ENCODE assay signal across 8 cellular contexts in genomic region chrX:74382613-74383012, GRCh38. TPM values are rescaled to one million over a fixed set of nuclear protein-coding genes. Genes with fewer than 3 reads are reported as not detected.
DNase-seq lines count a peak whose midpoint lies in the region; ATAC-seq and TF ChIP-seq lines count a peak whose summit lies in the region.

No MANE protein-coding gene starts in this region.

- no peaks in the 10 kb centered on the region for H4K20me1 ChIP-seq in MM.1S (ENCODE audit: insufficient read depth, low read length)

- H3K27ac ChIP-seq in MM.1S (ENCODE audit: low read length), result no peak overlapping the region
- H3K27ac ChIP-seq in right cardiac atrium (ENCODE audit: low read length), result no peak overlapping the region

- H3K4me3 Mint-ChIP-seq in Calu3 (ENCODE audit: low read depth, unreplicated experiment), result no peak overlapping the region

- no peaks in the 10 kb centered on the region for H3K27me3 ChIP-seq in MM.1S (replicated peaks; ENCODE audit: insufficient read depth, low read length)
- H3K27me3 ChIP-seq in right cardiac atrium (ENCODE audit: control insufficient read depth, insufficient read depth), result no peaks in the 10 kb centered on the region

- H3K27me3 Mint-ChIP-seq in Calu3 (ENCODE audit: unreplicated experiment), result no peaks in the 10 kb centered on the region

- intact Hi-C loops in Calu3 (cut with micrococcal nuclease; ENCODE audit: unreplicated experiment), result loop anchor here (1.0 to 5.0 kb wide), 2 partner anchors 155 to 168 kb away; no protein-coding TSS in a partner anchor
- intact Hi-C loops in right cardiac atrium (cut with DNase I), result loop anchor here (2.0 to 10.0 kb wide), 5 partner anchors 62 to 172 kb away; no protein-coding TSS in a partner anchor

- BruUV-seq in Calu3 (replicated peaks; lab: Mats Ljungman, UMichigan), result no TSS peak

- H3K4me3 ChIP-seq in MM.1S (ENCODE audit: low read length) (no peak overlapping the region), right cardiac atrium (ENCODE audit: low read length) (no peak overlapping the region), skeletal muscle cell (ENCODE audit: low read depth, low read length) (no peak overlapping the region)

- H3K4me1 ChIP-seq in MM.1S (ENCODE audit: low read length) (no peaks in the 10 kb centered on the region), right cardiac atrium (ENCODE audit: control insufficient read depth, insufficient read depth, low read length) (no peaks in the 10 kb centered on the region)

- no peaks in the 10 kb centered on the region for H3K9me2 ChIP-seq in MM.1S (replicated peaks; ENCODE audit: insufficient read depth, low read length)

- no peaks in the 10 kb centered on the region for H3K9me3 ChIP-seq in MM.1S (replicated peaks; ENCODE audit: insufficient read depth, low read length)
- no peaks in the 10 kb centered on the region for H3K9me3 ChIP-seq in right cardiac atrium (ENCODE audit: control insufficient read depth, low read length)

- H3K4me2 ChIP-seq in MM.1S (ENCODE audit: low read depth, low read length), result no peak overlapping the region

- DNase-seq in Calu3, result peak; percentile 69
- peak; percentile 59 for DNase-seq in MM.1S
- peak; percentile 29 for DNase-seq in T follicular helper cell (ENCODE audit: low read depth)
- peak in 43 of 56 donors; percentile 0 to 74 (median 3) for DNase-seq in amygdala (lab: John Stamatoyannopoulos, UW)
- peak; percentile 55 to 82 (median 67) for DNase-seq in right cardiac atrium
- DNase-seq in skeletal muscle cell (ENCODE audit: low read depth), result peak; percentile 15

- H3K9me3 Mint-ChIP-seq in Calu3 (ENCODE audit: low read depth, unreplicated experiment), result peaks cover under 1% of the 10 kb centered on the region

- H3K36me3 ChIP-seq in MM.1S (replicated peaks; ENCODE audit: insufficient read depth, low read length), result no peaks in the 10 kb centered on the region

- CTCF ChIA-PET in Calu3 (lab: Charles Lee), result interaction anchor here (1.5 kb wide), 1 partner anchor 39 kb away, joined by 5 read pairs; no protein-coding TSS in a partner anchor

- ATAC-seq in GM21515 (IDR thresholded peaks at IDR 0.05; ENCODE audit: unreplicated experiment), result peak; percentile 75
- peak; percentile 83 to 89 for ATAC-seq in right cardiac atrium
- no peak for ATAC-seq in GM21360 (IDR thresholded peaks at IDR 0.05; ENCODE audit: unreplicated experiment)

- H2AFZ ChIP-seq in MM.1S (ENCODE audit: low read length), result no peak overlapping the region

- no peaks in the 10 kb centered on the region for H3K4me1 Mint-ChIP-seq in Calu3 (ENCODE audit: low read depth, unreplicated experiment)

- WGBS in right cardiac atrium, result 31% methylated on average over 2 of the region's 2 CpGs

- no peak overlapping the region for H3K9ac ChIP-seq in MM.1S (ENCODE audit: low read length)

- H3K79me2 ChIP-seq in MM.1S (ENCODE audit: low read length), result no peaks in the 10 kb centered on the region

- H3K36me3 Mint-ChIP-seq in Calu3 (ENCODE audit: insufficient read depth, unreplicated experiment), result peaks cover 3% of the 10 kb centered on the region

- H3K27ac Mint-ChIP-seq in Calu3 (ENCODE audit: unreplicated experiment), result no peak overlapping the region

- TF ChIP-seq CTCF in Calu3 (IDR thresholded peaks at IDR 0.05; ENCODE audit: unreplicated experiment), result peak; percentile 75
- TF ChIP-seq CTCF in MM.1S (IDR thresholded peaks at IDR 0.05; ENCODE audit: low read length), result peak; percentile 74

- H3F3A ChIP-seq in MM.1S (ENCODE audit: insufficient read depth, low read length), result no peaks in the 10 kb centered on the region

RNA-seq across cellular contexts. Expression of gene SLC16A2, which starts 38.7 kb away (rescaled TPM):
- 0.59 and 0.76 TPM in 2 replicates for total RNA-seq in Calu3 (2022)
- 10 to 100 TPM; 11.5 to 17.7 (median 12.9) TPM for total RNA-seq in right cardiac atrium
- 6.8 TPM for polyA plus RNA-seq in right cardiac atrium

Comparison
In these comparisons a context has a peak if more than half of its experiments do, and no peak if none do; other contexts are left out.
1. DNase-seq: peak in every context shown above with its lines; median percentile 69 in Calu3; 67 in right cardiac atrium; 59 in MM.1S; 29 in T follicular helper cell; 15 in skeletal muscle cell; 3 in amygdala.